ENCODE assay signal across 7 cellular contexts in genomic region chr9:123225374-123225813, GRCh38. TPM values are rescaled to one million over a fixed set of nuclear protein-coding genes. Genes with fewer than 3 reads are reported as not detected.
DNase-seq lines count a peak whose midpoint lies in the region; ATAC-seq and TF ChIP-seq lines count a peak whose summit lies in the region.

No MANE protein-coding gene starts in this region.

- H3K4me1 Mint-ChIP-seq in activated B cell treated with CpG ODN at 0.5 μM for 24 hours (peaks cover 55% of the 10 kb centered on the region), chondrocyte (ENCODE audit: low read depth) (peaks cover 9% of the 10 kb centered on the region)
- peaks cover 52% of the 10 kb centered on the region for H3K4me1 Mint-ChIP-seq in stimulated activated memory B cell treated with anti-CD40 and anti-IgM and Interleukin-4, amounts not matched to agents 10 μg/mL and 1 μg/mL and 100 μg/mL, for 72 hours

- peak; percentile 77 for TF ChIP-seq CTCF in GM10266 (IDR thresholded peaks at IDR 0.05; ENCODE audit: control insufficient read depth, insufficient read depth, low read depth, missing control alignments)
- no peak for TF ChIP-seq CTCF in activated B cell treated with CpG ODN at 0.5 μM for 24 hours (IDR thresholded peaks at IDR 0.05)
- TF ChIP-seq CTCF in chondrocyte (IDR thresholded peaks at IDR 0.05) = peak; percentile 80

- POLR2A ChIA-PET in activated B cell treated with CpG ODN at 0.5 μM for 24 hours (lab: Charles Lee) = interaction anchor here (0.6 to 3.3 kb wide), 11 partner anchors 9 to 312 kb away, joined by 3 to 24 read pairs (median 4); no protein-coding TSS in a partner anchor

- H3K27ac Mint-ChIP-seq in activated B cell treated with CpG ODN at 0.5 μM for 24 hours (peak overlapping the region; percentile 84), chondrocyte (ENCODE audit: unreplicated experiment) (peak overlapping the region; percentile 18)
- peak overlapping the region; percentile 78 for H3K27ac Mint-ChIP-seq in stimulated activated memory B cell treated with anti-CD40 and anti-IgM and Interleukin-4, amounts not matched to agents 10 μg/mL and 1 μg/mL and 100 μg/mL, for 72 hours

- H3K9me3 Mint-ChIP-seq in activated B cell treated with CpG ODN at 0.5 μM for 24 hours (no peaks in the 10 kb centered on the region), chondrocyte (ENCODE audit: low read depth) (no peaks in the 10 kb centered on the region)
- no peaks in the 10 kb centered on the region for H3K9me3 Mint-ChIP-seq in stimulated activated memory B cell treated with anti-CD40 and anti-IgM and Interleukin-4, amounts not matched to agents 10 μg/mL and 1 μg/mL and 100 μg/mL, for 72 hours

- intact Hi-C loops in activated B cell treated with CpG ODN at 0.5 μM for 24 hours (cut with micrococcal nuclease) = loop anchor here (1.0 to 10.0 kb wide), 8 partner anchors 9 to 321 kb away; partner anchors contain the start of genes RC3H2 and STRBP

- no peaks in the 10 kb centered on the region for H3K27me3 Mint-ChIP-seq in activated B cell treated with CpG ODN at 0.5 μM for 24 hours
- H3K27me3 Mint-ChIP-seq in chondrocyte (ENCODE audit: low read depth) = no peaks in the 10 kb centered on the region
- no peaks in the 10 kb centered on the region for H3K27me3 Mint-ChIP-seq in stimulated activated memory B cell treated with anti-CD40 and anti-IgM and Interleukin-4, amounts not matched to agents 10 μg/mL and 1 μg/mL and 100 μg/mL, for 72 hours

- H3K36me3 Mint-ChIP-seq in activated B cell treated with CpG ODN at 0.5 μM for 24 hours (ENCODE audit: low read depth) (peaks cover 33% of the 10 kb centered on the region), chondrocyte (ENCODE audit: low read depth) (no peaks in the 10 kb centered on the region)
- peaks cover 22% of the 10 kb centered on the region for H3K36me3 Mint-ChIP-seq in stimulated activated memory B cell treated with anti-CD40 and anti-IgM and Interleukin-4, amounts not matched to agents 10 μg/mL and 1 μg/mL and 100 μg/mL, for 72 hours

- peak; percentile 91 for ATAC-seq in GM21515 (IDR thresholded peaks at IDR 0.05; ENCODE audit: unreplicated experiment)
- ATAC-seq in activated B cell treated with CpG ODN at 0.5 μM for 24 hours (ENCODE audit: low read depth) = peak; percentile 92
- ATAC-seq in stimulated activated memory B cell treated with anti-CD40 and anti-IgM and Interleukin-4, amounts not matched to agents 10 μg/mL and 1 μg/mL and 100 μg/mL, for 72 hours = peak; percentile 97

- CTCF ChIA-PET in activated B cell treated with CpG ODN at 0.5 μM for 24 hours (lab: Charles Lee) = interaction anchor here (0.6 to 1.9 kb wide), 29 partner anchors 8 to 234 kb away, joined by 3 to 16 read pairs (median 4); no protein-coding TSS in a partner anchor

- DNase-seq in GM10266 (ENCODE audit: extremely low spot score) (peak; percentile 75), HT-29 (ENCODE audit: low spot score) (peak; percentile 16), activated B cell treated with CpG ODN at 0.5 μM for 24 hours (no peak), chondrocyte (ENCODE audit: low spot score) (no peak), midbrain (lab: John Stamatoyannopoulos, UW) (peak; percentile 32)

- H3K4me3 Mint-ChIP-seq in activated B cell treated with CpG ODN at 0.5 μM for 24 hours = peak overlapping the region; percentile 45
- no peak overlapping the region for H3K4me3 Mint-ChIP-seq in chondrocyte (ENCODE audit: unreplicated experiment)
- H3K4me3 Mint-ChIP-seq in stimulated activated memory B cell treated with anti-CD40 and anti-IgM and Interleukin-4, amounts not matched to agents 10 μg/mL and 1 μg/mL and 100 μg/mL, for 72 hours = no peak overlapping the region

RNA-seq across cellular contexts. Expression of gene STRBP, which starts 43.0 kb away (rescaled TPM):
- 18.4 and 19.9 TPM in 2 replicates for total RNA-seq in HT-29 (2014; rRNA removed; shearing (Covaris generic))
- total RNA-seq in activated B cell treated with CpG ODN at 0.5 μM for 24 hours = 124 and 127 TPM in 2 replicates
- 11.7 to 13.8 TPM (median 13.5 TPM) in 3 replicates for total RNA-seq in chondrocyte

Comparison
In these comparisons a context has a peak if more than half of its experiments do, and no peak if none do; other contexts are left out.
1. DNase-seq: peak in GM10266 (single experiment), HT-29 (single experiment) and midbrain (single experiment); none in activated B cell treated with CpG ODN at 0.5 μM for 24 hours (single experiment) and chondrocyte (single experiment).
2. H3K27ac Mint-ChIP-seq: peak in every context shown above with its lines; median percentile 84 in activated B cell treated with CpG ODN at 0.5 μM for 24 hours; 78 in stimulated activated memory B cell treated with anti-CD40 and anti-IgM and Interleukin-4, amounts not matched to agents 10 μg/mL and 1 μg/mL and 100 μg/mL, for 72 hours; 18 in chondrocyte.
3. Peak in every context shown above with its lines, with median percentiles within 50 percentile points of each other: ATAC-seq.